16 cellular contexts compared by ENCODE assay signal in the genomic region with DNA sequence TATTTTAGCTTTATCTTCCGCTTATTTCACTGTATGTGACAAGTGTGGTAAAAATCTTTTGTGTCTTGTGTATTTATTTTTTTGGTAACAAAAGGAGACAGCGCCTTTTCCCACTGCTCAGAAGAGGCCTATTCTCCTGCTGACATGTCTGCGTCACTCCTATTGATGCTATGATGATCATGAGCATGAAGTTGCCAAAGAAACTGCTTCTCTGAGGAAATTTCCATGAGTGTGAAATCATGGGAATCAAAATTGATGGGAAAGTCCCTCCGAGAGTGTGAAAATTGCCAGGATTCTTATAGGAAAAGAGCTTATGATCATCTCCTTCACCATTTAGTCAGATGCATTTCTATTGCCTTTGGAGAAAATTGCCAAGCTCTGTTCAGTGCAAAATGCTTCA. TPM values are rescaled to one million over a fixed set of nuclear protein-coding genes. Genes with fewer than 3 reads are reported as not detected.
DNase-seq lines count a peak whose midpoint lies in the region; ATAC-seq and TF ChIP-seq lines count a peak whose summit lies in the region.
"Had no signal": no experiment of that assay in that cellular context is flagged by ENCODE, and none has a peak within 500 bp of the region (broad histone marks: within the 10 kb centered on the region; RNA-seq: fewer than 3 reads in every experiment).

No MANE protein-coding gene starts in this region.

- H3K36me3 Mint-ChIP-seq in endodermal cell (ENCODE audit: low read depth) = no peaks in the 10 kb centered on the region
- H3K36me3 Mint-ChIP-seq in neural crest cell (ENCODE audit: low read depth) = no peaks in the 10 kb centered on the region

- peaks cover 23% of the 10 kb centered on the region for H3K4me1 Mint-ChIP-seq in endodermal cell
- H3K4me1 Mint-ChIP-seq in neural crest cell = peaks cover 77% of the 10 kb centered on the region

- no peak overlapping the region for H3K9ac ChIP-seq in endodermal cell (ENCODE audit: extremely low read depth, low read length, poor library complexity, severe bottlenecking)

- H3K27me3 Mint-ChIP-seq in endodermal cell (ENCODE audit: insufficient read depth) (peaks cover 4% of the 10 kb centered on the region), neural crest cell (ENCODE audit: low read depth) (no peaks in the 10 kb centered on the region)

- H3K4me3 Mint-ChIP-seq in endodermal cell = no peak overlapping the region
- peak overlapping the region; percentile 35 for H3K4me3 Mint-ChIP-seq in neural crest cell

- WGBS in endodermal cell (ENCODE audit: insufficient coverage in 1 of 2, insufficient read length in 1 of 2), 2 experiments = 81 to 93% methylated on average over 3 to 4 of the region's 4 CpGs

- H3K4me1 ChIP-seq in endodermal cell (ENCODE audit: control insufficient read depth, insufficient read depth, low read length) = peaks cover 4% of the 10 kb centered on the region
- H3K4me1 ChIP-seq: Peyer's patch had no signal

- no peaks in the 10 kb centered on the region for H3K9me3 ChIP-seq in endodermal cell (ENCODE audit: control insufficient read depth, low read length)
- H3K9me3 ChIP-seq: Peyer's patch, SJCRH30 had no signal

- no peak overlapping the region for H3K27ac Mint-ChIP-seq in endodermal cell
- H3K27ac Mint-ChIP-seq in neural crest cell (ENCODE audit: unreplicated experiment) = no peak overlapping the region

- ATAC-seq in GM18858 (IDR thresholded peaks at IDR 0.05; ENCODE audit: unreplicated experiment) = no peak
- no peak for ATAC-seq in Right ventricle myocardium inferior

- H3K36me3 ChIP-seq in endodermal cell (ENCODE audit: control insufficient read depth, insufficient read depth, low read length) = no peaks in the 10 kb centered on the region
- H3K36me3 ChIP-seq: Peyer's patch, SJCRH30 had no signal

- H3K4me3 ChIP-seq in HL-60 (replicated peaks; ENCODE audit: insufficient read depth, low read length) (no peak overlapping the region), endodermal cell (ENCODE audit: low read length) (no peak overlapping the region)
- H3K4me3 ChIP-seq: Peyer's patch, SJCRH30 had no signal

- no peaks in the 10 kb centered on the region for H3K27me3 ChIP-seq in HL-60 (ENCODE audit: insufficient read depth, poor library complexity, severe bottlenecking)
- H3K27me3 ChIP-seq in endodermal cell (ENCODE audit: control insufficient read depth, insufficient read depth, low read length, poor library complexity, severe bottlenecking) = no peaks in the 10 kb centered on the region
- H3K27me3 ChIP-seq: Peyer's patch, SJCRH30 had no signal

- DNase-seq in HL-60 (ENCODE audit: low read depth in 1 of 2, low spot score in 1 of 2) (no peak), endodermal cell (no peak), neural crest cell (ENCODE audit: low read depth, low spot score) (no peak), superior temporal gyrus (ENCODE audit: extremely low spot score) (peak; percentile 66), Right ventricle myocardium inferior (ENCODE audit: missing footprints) (no peak), NCI-H1694 (lab: John Stamatoyannopoulos, UW) (no peak)
- DNase-seq: EL, NCI-H1105, NCI-H146, NCI-H2029 treated with DMSO at 0.1 percent for 48 hours, NCI-H345, NCI-H524, NCI-H82, Peyer's patch, SJCRH30 had no signal

- intact Hi-C loops in Right ventricle myocardium inferior (cut with DNase I) = no loop called here

- peak overlapping the region; percentile 72 for H3K27ac ChIP-seq in HL-60 (replicated peaks)
- H3K27ac ChIP-seq in endodermal cell (ENCODE audit: low read depth, low read length) = peak overlapping the region; percentile 91
- H3K27ac ChIP-seq: Peyer's patch, SJCRH30 had no signal

- TF ChIP-seq CTCF in HL-60 (IDR thresholded peaks at IDR 0.05; ENCODE audit: insufficient read depth, low read length) = no peak
- TF ChIP-seq CTCF in endodermal cell (conservative IDR thresholded peaks at IDR 0.05) = no peak
- TF ChIP-seq CTCF in neural crest cell (conservative IDR thresholded peaks at IDR 0.05) = no peak

- no peaks in the 10 kb centered on the region for H3K9me3 Mint-ChIP-seq in endodermal cell
- H3K9me3 Mint-ChIP-seq in neural crest cell = no peaks in the 10 kb centered on the region

RNA-seq across cellular contexts. Expression of gene DARS1, which starts 36.5 kb away (rescaled TPM):
- total RNA-seq in endodermal cell (10 to 100 TPM; 70.5 to 75.9 TPM), neural crest cell (73.8 and 91.1 TPM in 2 replicates), Right ventricle myocardium inferior (67.3 TPM)
- polyA plus RNA-seq in endodermal cell (2013, experiment 1 of 2) = 107 TPM
- 103 TPM for polyA plus RNA-seq in endodermal cell (2013, experiment 2 of 2)
